13 cellular contexts compared by ENCODE assay signal in the genomic region with DNA sequence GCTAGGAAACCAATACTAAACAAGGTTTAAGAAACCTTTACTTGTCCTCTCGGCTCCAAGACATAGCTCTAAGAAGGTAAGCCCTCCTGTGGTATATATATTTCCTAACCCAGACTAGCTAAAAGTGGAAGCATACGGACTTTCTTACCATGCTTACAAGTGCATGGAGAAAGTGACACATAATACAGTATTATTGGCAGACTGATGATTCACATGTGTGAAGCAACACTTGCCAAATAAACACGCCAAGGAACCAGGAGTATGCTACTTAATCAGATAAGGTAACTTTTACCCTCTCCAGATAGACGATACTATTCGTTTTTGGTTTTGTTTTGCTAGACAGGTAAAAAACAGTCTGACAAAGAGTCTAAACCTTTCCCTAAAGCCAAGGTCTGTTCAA.
DNase-seq lines count a peak whose midpoint lies in the region; ATAC-seq and TF ChIP-seq lines count a peak whose summit lies in the region.
"Had no signal": no experiment of that assay in that cellular context is flagged by ENCODE, and none has a peak within 500 bp of the region (broad histone marks: within the 10 kb centered on the region; RNA-seq: fewer than 3 reads in every experiment).

No MANE protein-coding gene starts in this region.

- H3K27ac Mint-ChIP-seq in activated T-helper 1 cell treated with anti-CD3 and anti-CD28 coated beads, Interleukin-12 subunit alpha, Interleukin-12 subunit beta, Interleukin-2, Interleukin-4 antibody, amounts not matched to agents 30 ng/mL and 10 ng/mL and 1 ng/mL, durations not matched to agents 14 hours and 24 hours and 36 hours = peak overlapping the region; percentile 56
- H3K27ac Mint-ChIP-seq in glutamatergic neuron (ENCODE audit: unreplicated experiment) = no peak overlapping the region

- peaks cover 30% of the 10 kb centered on the region for H3K36me3 Mint-ChIP-seq in activated T-helper 1 cell treated with anti-CD3 and anti-CD28 coated beads, Interleukin-12 subunit alpha, Interleukin-12 subunit beta, Interleukin-2, Interleukin-4 antibody, amounts not matched to agents 30 ng/mL and 10 ng/mL and 1 ng/mL, durations not matched to agents 14 hours and 24 hours and 36 hours (ENCODE audit: low read depth)
- H3K36me3 Mint-ChIP-seq in glutamatergic neuron (ENCODE audit: unreplicated experiment) = no peaks in the 10 kb centered on the region

- H3K9me3 ChIP-seq in hepatocyte (ENCODE audit: low read depth) (no peaks in the 10 kb centered on the region), MM.1S (replicated peaks; ENCODE audit: insufficient read depth, low read length) (no peaks in the 10 kb centered on the region)
- H3K9me3 ChIP-seq: BLaER1, heart left ventricle, right lobe of liver had no signal

- H3K36me3 ChIP-seq in hepatocyte (replicated peaks; ENCODE audit: insufficient read depth, low read depth) (no peaks in the 10 kb centered on the region), MM.1S (replicated peaks; ENCODE audit: insufficient read depth, low read length) (no peaks in the 10 kb centered on the region)
- H3K36me3 ChIP-seq: BLaER1, right lobe of liver had no signal

- DNase-seq in stimulated activated CD4-positive, alpha-beta T cell treated with anti-CD3 and anti-CD28 coated beads, Interleukin-2, amount 100 ng/mL, for 4 hours (ENCODE audit: low read depth) = peak; percentile 14
- DNase-seq in stimulated activated CD4-positive, alpha-beta T cell treated with anti-CD3 and anti-CD28 coated beads, Interleukin-2, amount 100 ng/mL, for 48 hours = no peak
- DNase-seq in activated T-helper 1 cell treated with anti-CD3 and anti-CD28 coated beads, Interleukin-12 subunit alpha, Interleukin-12 subunit beta, Interleukin-2, Interleukin-4 antibody, amounts not matched to agents 30 ng/mL and 10 ng/mL and 1 ng/mL, durations not matched to agents 14 hours and 24 hours and 36 hours (ENCODE audit: low spot score) = no peak
- DNase-seq in hepatocyte (ENCODE audit: low spot score) (peak; percentile 28), glutamatergic neuron (no peak), activated gamma-delta T cell treated with Interleukin-2 at 50 U/mL for 16 hours (no peak), MM.1S (no peak)
- DNase-seq: GOT3, heart left ventricle, NCI-H748 treated with DMSO at 0.1 percent for 48 hours, right lobe of liver had no signal

- intact Hi-C loops in activated T-helper 1 cell treated with anti-CD3 and anti-CD28 coated beads, Interleukin-12 subunit alpha, Interleukin-12 subunit beta, Interleukin-2, Interleukin-4 antibody, amounts not matched to agents 30 ng/mL and 10 ng/mL and 1 ng/mL, durations not matched to agents 14 hours and 24 hours and 36 hours (cut with micrococcal nuclease) = loop anchor here (1.0 to 5.0 kb wide), 8 partner anchors 84 to 999 kb away; a partner anchor contains a TSS

- H3K4me3 ChIP-seq in hepatocyte (no peak overlapping the region), MM.1S (ENCODE audit: low read length) (no peak overlapping the region)
- H3K4me3 ChIP-seq: BLaER1, heart left ventricle, right lobe of liver had no signal

- H3K9ac ChIP-seq in MM.1S (ENCODE audit: low read length) = no peak overlapping the region
- H3K9ac ChIP-seq: BLaER1 had no signal

- TF ChIP-seq CTCF in hepatocyte (IDR thresholded peaks at IDR 0.05; ENCODE audit: poor library complexity) = no peak
- TF ChIP-seq CTCF in glutamatergic neuron (IDR thresholded peaks at IDR 0.05; ENCODE audit: partially characterized antibody, unreplicated experiment) = no peak
- no peak for TF ChIP-seq CTCF in MM.1S (IDR thresholded peaks at IDR 0.05; ENCODE audit: low read length)

- no peak overlapping the region for H2AFZ ChIP-seq in hepatocyte
- H2AFZ ChIP-seq in MM.1S (ENCODE audit: low read length) = no peak overlapping the region

- no peaks in the 10 kb centered on the region for H3K27me3 Mint-ChIP-seq in activated T-helper 1 cell treated with anti-CD3 and anti-CD28 coated beads, Interleukin-12 subunit alpha, Interleukin-12 subunit beta, Interleukin-2, Interleukin-4 antibody, amounts not matched to agents 30 ng/mL and 10 ng/mL and 1 ng/mL, durations not matched to agents 14 hours and 24 hours and 36 hours (ENCODE audit: insufficient read depth)
- no peaks in the 10 kb centered on the region for H3K27me3 Mint-ChIP-seq in glutamatergic neuron (ENCODE audit: unreplicated experiment)

- no peaks in the 10 kb centered on the region for H3K27me3 ChIP-seq in hepatocyte
- H3K27me3 ChIP-seq in MM.1S (replicated peaks; ENCODE audit: insufficient read depth, low read length) = no peaks in the 10 kb centered on the region
- H3K27me3 ChIP-seq: BLaER1, heart left ventricle, right lobe of liver had no signal

- H3F3A ChIP-seq in MM.1S (ENCODE audit: insufficient read depth, low read length) = peaks cover 16% of the 10 kb centered on the region

- ATAC-seq in HG03095 (IDR thresholded peaks at IDR 0.05; ENCODE audit: unreplicated experiment) = no peak
- ATAC-seq: heart left ventricle, right lobe of liver had no signal

- H4K20me1 ChIP-seq in hepatocyte (ENCODE audit: insufficient read depth, poor library complexity, severe bottlenecking) = no peaks in the 10 kb centered on the region
- no peaks in the 10 kb centered on the region for H4K20me1 ChIP-seq in MM.1S (ENCODE audit: insufficient read depth, low read length)
- H4K20me1 ChIP-seq: BLaER1 had no signal

- H3K27ac ChIP-seq in hepatocyte = no peak overlapping the region
- no peak overlapping the region for H3K27ac ChIP-seq in MM.1S (ENCODE audit: low read length)
- H3K27ac ChIP-seq: BLaER1, heart left ventricle, right lobe of liver had no signal

- H3K4me3 Mint-ChIP-seq in activated T-helper 1 cell treated with anti-CD3 and anti-CD28 coated beads, Interleukin-12 subunit alpha, Interleukin-12 subunit beta, Interleukin-2, Interleukin-4 antibody, amounts not matched to agents 30 ng/mL and 10 ng/mL and 1 ng/mL, durations not matched to agents 14 hours and 24 hours and 36 hours = peak overlapping the region; percentile 58
- H3K4me3 Mint-ChIP-seq in glutamatergic neuron (ENCODE audit: unreplicated experiment) = no peak overlapping the region

- H3K9me3 Mint-ChIP-seq in activated T-helper 1 cell treated with anti-CD3 and anti-CD28 coated beads, Interleukin-12 subunit alpha, Interleukin-12 subunit beta, Interleukin-2, Interleukin-4 antibody, amounts not matched to agents 30 ng/mL and 10 ng/mL and 1 ng/mL, durations not matched to agents 14 hours and 24 hours and 36 hours = no peaks in the 10 kb centered on the region
- H3K9me3 Mint-ChIP-seq in glutamatergic neuron (ENCODE audit: unreplicated experiment) = peaks cover 1% of the 10 kb centered on the region

- no peaks in the 10 kb centered on the region for H3K9me2 ChIP-seq in hepatocyte (replicated peaks; ENCODE audit: insufficient read depth)
- no peaks in the 10 kb centered on the region for H3K9me2 ChIP-seq in MM.1S (replicated peaks; ENCODE audit: insufficient read depth, low read length)

- H3K79me2 ChIP-seq in hepatocyte (no peaks in the 10 kb centered on the region), MM.1S (ENCODE audit: low read length) (no peaks in the 10 kb centered on the region)

- H3K4me1 ChIP-seq in hepatocyte (ENCODE audit: insufficient read depth) = peaks cover 33% of the 10 kb centered on the region
- peaks cover 31% of the 10 kb centered on the region for H3K4me1 ChIP-seq in MM.1S (ENCODE audit: low read length)
- H3K4me1 ChIP-seq: BLaER1 had no signal

- WGBS in hepatocyte (ENCODE audit: low lambda C conversion rate, missing lambda C conversion rate) = 65% methylated on average over 5 of the region's 5 CpGs

- peaks cover 93% of the 10 kb centered on the region for H3K4me1 Mint-ChIP-seq in activated T-helper 1 cell treated with anti-CD3 and anti-CD28 coated beads, Interleukin-12 subunit alpha, Interleukin-12 subunit beta, Interleukin-2, Interleukin-4 antibody, amounts not matched to agents 30 ng/mL and 10 ng/mL and 1 ng/mL, durations not matched to agents 14 hours and 24 hours and 36 hours (ENCODE audit: low read depth)
- H3K4me1 Mint-ChIP-seq in glutamatergic neuron (ENCODE audit: low read depth, unreplicated experiment) = peaks cover 20% of the 10 kb centered on the region

- H3K4me2 ChIP-seq in hepatocyte = no peak overlapping the region
- H3K4me2 ChIP-seq in MM.1S (ENCODE audit: low read depth, low read length) = no peak overlapping the region
- H3K4me2 ChIP-seq: BLaER1 had no signal

Comparison
In these comparisons a context has a peak if more than half of its experiments do, and no peak if none do; other contexts are left out.
1. DNase-seq: peak in stimulated activated CD4-positive, alpha-beta T cell treated with anti-CD3 and anti-CD28 coated beads, Interleukin-2, amount 100 ng/mL, for 4 hours (single experiment) and hepatocyte (single experiment); none in stimulated activated CD4-positive, alpha-beta T cell treated with anti-CD3 and anti-CD28 coated beads, Interleukin-2, amount 100 ng/mL, for 48 hours (0 of 2), activated T-helper 1 cell treated with anti-CD3 and anti-CD28 coated beads, Interleukin-12 subunit alpha, Interleukin-12 subunit beta, Interleukin-2, Interleukin-4 antibody, amounts not matched to agents 30 ng/mL and 10 ng/mL and 1 ng/mL, durations not matched to agents 14 hours and 24 hours and 36 hours (single experiment), glutamatergic neuron (single experiment), activated gamma-delta T cell treated with Interleukin-2 at 50 U/mL for 16 hours (single experiment) and MM.1S (single experiment).